In genomic region chr7:117248810-117249209, GRCh38 we compare ENCODE assay signal across 20 cellular contexts.
DNase-seq lines count a peak whose midpoint lies in the region; ATAC-seq, FAIRE-seq and TF ChIP-seq lines count a peak whose summit lies in the region.
"Had no signal": no experiment of that assay in that cellular context is flagged by ENCODE, and none has a peak within 500 bp of the region (broad histone marks: within the 10 kb centered on the region; RNA-seq: fewer than 3 reads in every experiment).

No MANE protein-coding gene starts in this region.

- no peak overlapping the region for H3K4me2 ChIP-seq in IMR-90 (ENCODE audit: low read depth, low read length)
- H3K4me2 ChIP-seq in trophoblast cell (ENCODE audit: low read length) = no peak overlapping the region

- in situ Hi-C loops in IMR-90 (cut with MboI; ENCODE audit: low sequenced_read_pairs) = no loop called here

- H3K36me3 ChIP-seq in IMR-90 (ENCODE audit: control insufficient read depth, insufficient read depth, low read length) = no peaks in the 10 kb centered on the region
- H3K36me3 ChIP-seq in trophoblast cell (ENCODE audit: control insufficient read depth in 1 of 2, insufficient read depth in 2 of 2, low read length in 2 of 2) = no peaks in the 10 kb centered on the region
- H3K36me3 ChIP-seq in kidney (ENCODE audit: control insufficient read depth in 1 of 2, insufficient read depth in 2 of 2, low read length in 2 of 2) = no peaks in the 10 kb centered on the region
- H3K36me3 ChIP-seq: brain microvascular endothelial cell, gastrocnemius medialis had no signal

- H3K27me3 ChIP-seq in IMR-90 (ENCODE audit: control insufficient read depth, insufficient read depth, low read length) (no peaks in the 10 kb centered on the region), trophoblast cell (ENCODE audit: insufficient read depth, low read length) (no peaks in the 10 kb centered on the region)
- H3K27me3 ChIP-seq: brain microvascular endothelial cell, gastrocnemius medialis had no signal

- no TSS peak for BruUV-seq in IMR-90 (replicated peaks; lab: Mats Ljungman, UMichigan)

- H3K4me3 ChIP-seq in IMR-90 (ENCODE audit: insufficient read depth, low read depth, low read length) (no peak overlapping the region), trophoblast cell (ENCODE audit: low read depth, low read length) (no peak overlapping the region), kidney (ENCODE audit: low read length in 2 of 2) (no peak overlapping the region)
- H3K4me3 ChIP-seq: gastrocnemius medialis had no signal

- H2AK5ac ChIP-seq in IMR-90 (ENCODE audit: low read depth, low read length) (peak overlapping the region; percentile 82; the same call in 1 of the 2 replicates), trophoblast cell (ENCODE audit: low read length) (no peak overlapping the region)

- H2BK120ac ChIP-seq in IMR-90 (ENCODE audit: low read depth, low read length) = peak overlapping the region; percentile 98
- no peak overlapping the region for H2BK120ac ChIP-seq in trophoblast cell (ENCODE audit: insufficient read depth, low read length, poor library complexity)

- H3K56ac ChIP-seq in IMR-90 (ENCODE audit: extremely low read depth, insufficient read depth, low read length) = peak overlapping the region; percentile 68; the same call in 1 of the 2 replicates

- TF ChIP-seq POLR2A in IMR-90 (IDR thresholded peaks at IDR 0.05; ENCODE audit: low read depth, low read length) = no peak

- peak; percentile 56 for ATAC-seq in IMR-90 (ENCODE audit: low read depth)
- ATAC-seq: activated T-helper 17 cell treated with anti-CD3 and anti-CD28 coated beads, Interleukin-2, amount 50 U/mL, for 72 hours; gastrocnemius medialis; left colon had no signal

- dilution Hi-C loops in IMR-90 (cut with HindIII; ENCODE audit: low sequenced_read_pairs, unreplicated experiment) = no loop called here

- H3K4ac ChIP-seq in IMR-90 (ENCODE audit: low read depth, low read length) (peak overlapping the region; percentile 98), trophoblast cell (ENCODE audit: low read depth, low read length) (no peak overlapping the region)

- H3K14ac ChIP-seq in IMR-90 (replicated peaks; ENCODE audit: low read depth, low read length) (peak overlapping the region; percentile 96), trophoblast cell (ENCODE audit: low read length) (no peak overlapping the region)

- POLR2A ChIA-PET in IMR-90 (lab: Charles Lee; ENCODE audit: unreplicated experiment) = interaction anchor here (0.6 to 0.7 kb wide), 3 partner anchors 10 to 433 kb away, joined by 3 to 30 read pairs (median 4); no protein-coding TSS in a partner anchor

- H4K5ac ChIP-seq in IMR-90 (ENCODE audit: low read depth, low read length) = peak overlapping the region; percentile 94

- H2BK12ac ChIP-seq in trophoblast cell (ENCODE audit: low read length) = no peak overlapping the region

- H4K8ac ChIP-seq in IMR-90 (ENCODE audit: low read depth in 2 of 2, low read length in 2 of 2) (peak overlapping the region; percentile 14 to 98; a peak in 3 of 4 replicates), trophoblast cell (ENCODE audit: low read depth, low read length) (no peak overlapping the region)

- H3K9me3 ChIP-seq in IMR-90 (ENCODE audit: control insufficient read depth, insufficient read depth, low read length) (no peaks in the 10 kb centered on the region), trophoblast cell (ENCODE audit: insufficient read depth, low read depth, low read length) (no peaks in the 10 kb centered on the region), kidney (ENCODE audit: control insufficient read depth in 1 of 2, low read length in 2 of 2) (no peaks in the 10 kb centered on the region)
- H3K9me3 ChIP-seq: gastrocnemius medialis had no signal

- peak overlapping the region; percentile 85 for H2AK9ac ChIP-seq in IMR-90 (replicated peaks; ENCODE audit: low read depth, low read length, poor library complexity)

- no peak overlapping the region for H4K12ac ChIP-seq in trophoblast cell (ENCODE audit: low read depth, low read length)

- no peaks in the 10 kb centered on the region for H4K20me1 ChIP-seq in IMR-90 (ENCODE audit: insufficient read depth, low read length)

- H2BK15ac ChIP-seq in IMR-90 (ENCODE audit: low read depth, low read length) = peak overlapping the region; percentile 56; the same call in 2 of the 3 replicates

- peaks cover 23% of the 10 kb centered on the region for H3K9me1 ChIP-seq in IMR-90 (ENCODE audit: insufficient read depth, low read length)

- H3K79me1 ChIP-seq in IMR-90 (ENCODE audit: low read depth in 1 of 2, low read length in 2 of 2) (no peaks in the 10 kb centered on the region), trophoblast cell (ENCODE audit: low read length) (no peaks in the 10 kb centered on the region)

- intact Hi-C loops in IMR-90 (cut with micrococcal nuclease) = no loop called here
- intact Hi-C loops in kidney (cut with DNase I) = no loop called here

- H2BK20ac ChIP-seq in IMR-90 (ENCODE audit: low read depth, low read length) = peak overlapping the region; percentile 79

- H3K18ac ChIP-seq in IMR-90 (ENCODE audit: low read depth, low read length) (peak overlapping the region; percentile 93), trophoblast cell (ENCODE audit: low read length) (no peak overlapping the region)

- CTCF ChIA-PET in IMR-90 (lab: Yijun Ruan, JAX) = no interaction called here

- H3K23ac ChIP-seq in IMR-90 (ENCODE audit: low read depth, low read length) = peak overlapping the region; percentile 89; the same call in 1 of the 2 replicates
- no peak overlapping the region for H3K23ac ChIP-seq in trophoblast cell (ENCODE audit: low read length)

- H2BK5ac ChIP-seq in IMR-90 (ENCODE audit: low read depth, low read length, poor library complexity, severe bottlenecking) (peak overlapping the region; percentile 97), trophoblast cell (ENCODE audit: low read depth, low read length, poor library complexity) (no peak overlapping the region)

- H3K4me1 ChIP-seq in IMR-90 (ENCODE audit: control insufficient read depth, insufficient read depth, low read length) = peaks cover 26% of the 10 kb centered on the region
- H3K4me1 ChIP-seq in trophoblast cell (ENCODE audit: control insufficient read depth in 1 of 2, insufficient read depth in 2 of 2, low read length in 2 of 2) = no peaks in the 10 kb centered on the region
- no peaks in the 10 kb centered on the region for H3K4me1 ChIP-seq in kidney (ENCODE audit: control insufficient read depth in 1 of 2, insufficient read depth in 1 of 2, low read depth in 1 of 2, low read length in 2 of 2)
- H3K4me1 ChIP-seq: gastrocnemius medialis had no signal

- DNase-seq in AG20443 (ENCODE audit: low spot score) = peak; percentile 35
- DNase-seq in IMR-90 = peak; percentile 71
- DNase-seq in cerebellum (ENCODE audit: low spot score) = peak; percentile 9
- peak; percentile 73 for DNase-seq in medulla oblongata (ENCODE audit: extremely low spot score)
- DNase-seq in trophoblast cell = no peak
- DNase-seq in kidney = no peak
- no peak for DNase-seq in NCI-H526 treated with DMSO at 0.1 percent for 48 hours (lab: John Stamatoyannopoulos, UW)
- no peak for DNase-seq in NCI-H2196 treated with DMSO at 0.1 percent for 48 hours (lab: John Stamatoyannopoulos, UW; ENCODE audit: unreplicated experiment)
- DNase-seq: activated CD4-positive, CD25-positive, alpha-beta regulatory T cell treated with anti-CD3 and anti-CD28 coated beads, Interleukin-2, amount 50 U/mL, for 72 hours; activated naive CD8-positive, alpha-beta T cell treated with anti-CD3 and anti-CD28 coated beads, Interleukin-2, amount 10 ng/mL, durations not matched to agents 7 days and 5 days; brain microvascular endothelial cell; CD8-positive, alpha-beta memory T cell; gastrocnemius medialis; left colon; NCI-H1436; NK-92 treated with Interleukin-12 subunit alpha and Interleukin-12 subunit beta, amount 100 ng/mL, for 24 hours; stimulated activated CD4-positive, alpha-beta T cell treated with anti-CD3 and anti-CD28 coated beads, Interleukin-12 subunit alpha, Interleukin-12 subunit beta, amount 100 ng/mL, for 4 hours had no signal

- FAIRE-seq in kidney (lab: Jason Lieb, UNC) = no peak
- FAIRE-seq: endothelial cell of umbilical vein, RCC 7860 had no signal

- H3K79me2 ChIP-seq in trophoblast cell (ENCODE audit: control insufficient read depth, insufficient read depth, low read length, poor library complexity) = no peaks in the 10 kb centered on the region

- H4K91ac ChIP-seq in IMR-90 (ENCODE audit: insufficient read depth, low read depth, low read length) (peak overlapping the region; percentile 98), trophoblast cell (ENCODE audit: low read depth, low read length) (no peak overlapping the region)

- H3K27ac ChIP-seq in IMR-90 (ENCODE audit: insufficient read depth, low read length) = peak overlapping the region; percentile 78; the same call in 1 of the 2 replicates
- H3K27ac ChIP-seq in trophoblast cell (ENCODE audit: low read depth, low read length) = no peak overlapping the region
- H3K27ac ChIP-seq in kidney (ENCODE audit: low read depth in 2 of 2, low read length in 2 of 2) = no peak overlapping the region
- H3K27ac ChIP-seq: brain microvascular endothelial cell, gastrocnemius medialis had no signal

- peak overlapping the region; percentile 88 for H2AFZ ChIP-seq in IMR-90 (replicated peaks; ENCODE audit: low read length, poor library complexity)
- no peak overlapping the region for H2AFZ ChIP-seq in trophoblast cell (ENCODE audit: insufficient read depth, low read length, poor library complexity)

- H3K9ac ChIP-seq in IMR-90 (ENCODE audit: low read depth, low read length) (peak overlapping the region; percentile 21; the same call in 1 of the 2 replicates), trophoblast cell (ENCODE audit: low read length) (no peak overlapping the region), kidney (ENCODE audit: low read length in 2 of 2) (no peak overlapping the region)

- TF ChIP-seq CTCF in IMR-90 (conservative IDR thresholded peaks at IDR 0.05; ENCODE audit: low read depth, low read length) (no peak), kidney (IDR thresholded peaks at IDR 0.05; ENCODE audit: borderline replicate concordance, extremely low read depth, insufficient read depth) (no peak)

- 21% methylated on average over 2 of the region's 5 CpGs; no CpG with 5 or more reads in 1 of the 2 experiments for WGBS in IMR-90 (ENCODE audit: extremely low coverage in 2 of 2, insufficient read length in 1 of 2), 2 experiments
- no CpG with 5 or more reads among the region's 5 CpGs for WGBS in trophoblast cell (ENCODE audit: extremely low coverage, insufficient coverage, insufficient read length)

- TF ChIP-seq RAD21 in IMR-90 (IDR thresholded peaks at IDR 0.05; ENCODE audit: low read length) = no peak

TF ChIP-seq in IMR-90, 13 proteins besides CTCF, POLR2A, EP300 and RAD21 (continues in another document):
- TF ChIP-seq USF2 (IDR thresholded peaks at IDR 0.05; ENCODE audit: low read depth, low read length) = peak; percentile 82
- no peak for TF ChIP-seq MAFK (IDR thresholded peaks at IDR 0.05; ENCODE audit: low read depth, low read length)
- no peak for TF ChIP-seq CEBPB (IDR thresholded peaks at IDR 0.05; ENCODE audit: low read depth, low read length)

Comparison
In these comparisons a context has a peak if more than half of its experiments do, and no peak if none do; other contexts are left out.
1. DNase-seq: peak in AG20443 (single experiment), IMR-90 (single experiment), cerebellum (single experiment) and medulla oblongata (single experiment); none in trophoblast cell (0 of 2), kidney (single experiment), NCI-H526 treated with DMSO at 0.1 percent for 48 hours (single experiment) and NCI-H2196 treated with DMSO at 0.1 percent for 48 hours (single experiment).